Comparison of ENCODE assay signal across 1 cellular context in genomic region chr17:57838453-57838852, GRCh38.
TF ChIP-seq lines count a peak whose summit lies in the region.

No MANE protein-coding gene starts in this region.

TF ChIP-seq in HepG2, 621 proteins besides CTCF, POLR2A, EP300 and RAD21 (continued from another document and continues in another):
- TF ChIP-seq, protein P1, sequence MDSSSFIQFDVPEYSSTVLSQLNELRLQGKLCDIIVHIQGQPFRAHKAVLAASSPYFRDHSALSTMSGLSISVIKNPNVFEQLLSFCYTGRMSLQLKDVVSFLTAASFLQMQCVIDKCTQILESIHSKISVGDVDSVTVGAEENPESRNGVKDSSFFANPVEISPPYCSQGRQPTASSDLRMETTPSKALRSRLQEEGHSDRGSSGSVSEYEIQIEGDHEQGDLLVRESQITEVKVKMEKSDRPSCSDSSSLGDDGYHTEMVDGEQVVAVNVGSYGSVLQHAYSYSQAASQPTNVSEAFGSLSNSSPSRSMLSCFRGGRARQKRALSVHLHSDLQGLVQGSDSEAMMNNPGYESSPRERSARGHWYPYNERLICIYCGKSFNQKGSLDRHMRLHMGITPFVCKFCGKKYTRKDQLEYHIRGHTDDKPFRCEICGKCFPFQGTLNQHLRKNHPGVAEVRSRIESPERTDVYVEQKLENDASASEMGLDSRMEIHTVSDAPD (CRISPR knock-in tag; IDR thresholded peaks at IDR 0.05) = peak; percentile 31; the same call in 1 of the 2 replicates
- TF ChIP-seq REST (IDR thresholded peaks at IDR 0.05; ENCODE audit: borderline replicate concordance in 1 of 2, low read depth in 1 of 2, low read length in 2 of 2) (peak in 1 of 2 experiments; percentile 56; a peak in 2 of 4 replicates), ZSCAN12 (CRISPR knock-in tag; IDR thresholded peaks at IDR 0.05) (no peak), ZNF766 (CRISPR knock-in tag; IDR thresholded peaks at IDR 0.05; ENCODE audit: borderline replicate concordance) (no peak), TARDBP (CRISPR knock-in tag; IDR thresholded peaks at IDR 0.05) (peak; percentile 87), ZNF317 (CRISPR knock-in tag; IDR thresholded peaks at IDR 0.05) (peak; percentile 73; the same call in 1 of the 2 replicates), MED8 (CRISPR knock-in tag; IDR thresholded peaks at IDR 0.05; ENCODE audit: insufficient replicate concordance) (no peak), ZBTB1 (CRISPR knock-in tag; IDR thresholded peaks at IDR 0.05; ENCODE audit: borderline replicate concordance) (no peak), GPBP1L1 (CRISPR knock-in tag; IDR thresholded peaks at IDR 0.05) (no peak), XRCC5 (optimal IDR thresholded peaks at IDR 0.05; ENCODE audit: low read length) (peak; percentile 33), MIER3 (CRISPR knock-in tag; IDR thresholded peaks at IDR 0.05; ENCODE audit: borderline replicate concordance) (peak; percentile 90; the same call in 1 of the 2 replicates), SMC3 (IDR thresholded peaks at IDR 0.05; ENCODE audit: low read length) (peak; percentile 45; the same call in 1 of the 2 replicates), DPF2 (CRISPR knock-in tag; IDR thresholded peaks at IDR 0.05; ENCODE audit: borderline replicate concordance, low read depth) (peak; percentile 93), CCDC6 (CRISPR knock-in tag; IDR thresholded peaks at IDR 0.05) (0 out of 2 replicates have a peak, but pooled peaks have one; percentile 24), ZNF136 (CRISPR knock-in tag; IDR thresholded peaks at IDR 0.05; ENCODE audit: low read depth) (0 out of 2 replicates have a peak, but pooled peaks have one; percentile 8), ZNF180 (CRISPR knock-in tag; IDR thresholded peaks at IDR 0.05; ENCODE audit: borderline replicate concordance, low read depth) (no peak), SNAPC2 (CRISPR knock-in tag; IDR thresholded peaks at IDR 0.05) (peak; percentile 90), IRF2 (CRISPR knock-in tag; IDR thresholded peaks at IDR 0.05) (peak; percentile 90), RFXAP (CRISPR knock-in tag; IDR thresholded peaks at IDR 0.05; ENCODE audit: borderline replicate concordance) (no peak; the same call in 1 of the 2 replicates), ZNF7 (CRISPR knock-in tag; IDR thresholded peaks at IDR 0.05) (peak; percentile 77; the same call in 1 of the 2 replicates), ZNF577 (CRISPR knock-in tag; IDR thresholded peaks at IDR 0.05; ENCODE audit: borderline replicate concordance, low read depth) (no peak), ZNF556 (CRISPR knock-in tag; IDR thresholded peaks at IDR 0.05; ENCODE audit: borderline replicate concordance) (peak; percentile 46; the same call in 1 of the 2 replicates), ZBTB20 (CRISPR knock-in tag; IDR thresholded peaks at IDR 0.05; ENCODE audit: borderline replicate concordance, low read depth) (peak; percentile 94), ZNF549 (CRISPR knock-in tag; IDR thresholded peaks at IDR 0.05) (no peak), ZBTB7A (CRISPR knock-in tag; IDR thresholded peaks at IDR 0.05) (no peak), THRA (CRISPR knock-in tag; IDR thresholded peaks at IDR 0.05; ENCODE audit: borderline replicate concordance) (peak; percentile 67; the same call in 1 of the 2 replicates)
- TF ChIP-seq, protein P2, sequence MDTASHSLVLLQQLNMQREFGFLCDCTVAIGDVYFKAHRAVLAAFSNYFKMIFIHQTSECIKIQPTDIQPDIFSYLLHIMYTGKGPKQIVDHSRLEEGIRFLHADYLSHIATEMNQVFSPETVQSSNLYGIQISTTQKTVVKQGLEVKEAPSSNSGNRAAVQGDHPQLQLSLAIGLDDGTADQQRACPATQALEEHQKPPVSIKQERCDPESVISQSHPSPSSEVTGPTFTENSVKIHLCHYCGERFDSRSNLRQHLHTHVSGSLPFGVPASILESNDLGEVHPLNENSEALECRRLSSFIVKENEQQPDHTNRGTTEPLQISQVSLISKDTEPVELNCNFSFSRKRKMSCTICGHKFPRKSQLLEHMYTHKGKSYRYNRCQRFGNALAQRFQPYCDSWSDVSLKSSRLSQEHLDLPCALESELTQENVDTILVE (CRISPR knock-in tag; IDR thresholded peaks at IDR 0.05) = peak; percentile 92
- TF ChIP-seq, protein P3, sequence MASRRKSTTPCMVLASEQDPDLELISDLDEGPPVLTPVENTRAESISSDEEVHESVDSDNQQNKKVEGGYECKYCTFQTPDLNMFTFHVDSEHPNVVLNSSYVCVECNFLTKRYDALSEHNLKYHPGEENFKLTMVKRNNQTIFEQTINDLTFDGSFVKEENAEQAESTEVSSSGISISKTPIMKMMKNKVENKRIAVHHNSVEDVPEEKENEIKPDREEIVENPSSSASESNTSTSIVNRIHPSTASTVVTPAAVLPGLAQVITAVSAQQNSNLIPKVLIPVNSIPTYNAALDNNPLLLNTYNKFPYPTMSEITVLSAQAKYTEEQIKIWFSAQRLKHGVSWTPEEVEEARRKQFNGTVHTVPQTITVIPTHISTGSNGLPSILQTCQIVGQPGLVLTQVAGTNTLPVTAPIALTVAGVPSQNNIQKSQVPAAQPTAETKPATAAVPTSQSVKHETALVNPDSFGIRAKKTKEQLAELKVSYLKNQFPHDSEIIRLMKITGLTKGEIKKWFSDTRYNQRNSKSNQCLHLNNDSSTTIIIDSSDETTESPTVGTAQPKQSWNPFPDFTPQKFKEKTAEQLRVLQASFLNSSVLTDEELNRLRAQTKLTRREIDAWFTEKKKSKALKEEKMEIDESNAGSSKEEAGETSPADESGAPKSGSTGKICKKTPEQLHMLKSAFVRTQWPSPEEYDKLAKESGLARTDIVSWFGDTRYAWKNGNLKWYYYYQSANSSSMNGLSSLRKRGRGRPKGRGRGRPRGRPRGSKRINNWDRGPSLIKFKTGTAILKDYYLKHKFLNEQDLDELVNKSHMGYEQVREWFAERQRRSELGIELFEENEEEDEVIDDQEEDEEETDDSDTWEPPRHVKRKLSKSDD (CRISPR knock-in tag; IDR thresholded peaks at IDR 0.05; ENCODE audit: low read depth) = 0 out of 2 replicates have a peak, but pooled peaks have one; percentile 62
- TF ChIP-seq, protein P4, sequence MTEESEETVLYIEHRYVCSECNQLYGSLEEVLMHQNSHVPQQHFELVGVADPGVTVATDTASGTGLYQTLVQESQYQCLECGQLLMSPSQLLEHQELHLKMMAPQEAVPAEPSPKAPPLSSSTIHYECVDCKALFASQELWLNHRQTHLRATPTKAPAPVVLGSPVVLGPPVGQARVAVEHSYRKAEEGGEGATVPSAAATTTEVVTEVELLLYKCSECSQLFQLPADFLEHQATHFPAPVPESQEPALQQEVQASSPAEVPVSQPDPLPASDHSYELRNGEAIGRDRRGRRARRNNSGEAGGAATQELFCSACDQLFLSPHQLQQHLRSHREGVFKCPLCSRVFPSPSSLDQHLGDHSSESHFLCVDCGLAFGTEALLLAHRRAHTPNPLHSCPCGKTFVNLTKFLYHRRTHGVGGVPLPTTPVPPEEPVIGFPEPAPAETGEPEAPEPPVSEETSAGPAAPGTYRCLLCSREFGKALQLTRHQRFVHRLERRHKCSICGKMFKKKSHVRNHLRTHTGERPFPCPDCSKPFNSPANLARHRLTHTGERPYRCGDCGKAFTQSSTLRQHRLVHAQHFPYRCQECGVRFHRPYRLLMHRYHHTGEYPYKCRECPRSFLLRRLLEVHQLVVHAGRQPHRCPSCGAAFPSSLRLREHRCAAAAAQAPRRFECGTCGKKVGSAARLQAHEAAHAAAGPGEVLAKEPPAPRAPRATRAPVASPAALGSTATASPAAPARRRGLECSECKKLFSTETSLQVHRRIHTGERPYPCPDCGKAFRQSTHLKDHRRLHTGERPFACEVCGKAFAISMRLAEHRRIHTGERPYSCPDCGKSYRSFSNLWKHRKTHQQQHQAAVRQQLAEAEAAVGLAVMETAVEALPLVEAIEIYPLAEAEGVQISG (CRISPR knock-in tag; IDR thresholded peaks at IDR 0.05) = peak; percentile 48; the same call in 1 of the 2 replicates
- TF ChIP-seq, protein P5, sequence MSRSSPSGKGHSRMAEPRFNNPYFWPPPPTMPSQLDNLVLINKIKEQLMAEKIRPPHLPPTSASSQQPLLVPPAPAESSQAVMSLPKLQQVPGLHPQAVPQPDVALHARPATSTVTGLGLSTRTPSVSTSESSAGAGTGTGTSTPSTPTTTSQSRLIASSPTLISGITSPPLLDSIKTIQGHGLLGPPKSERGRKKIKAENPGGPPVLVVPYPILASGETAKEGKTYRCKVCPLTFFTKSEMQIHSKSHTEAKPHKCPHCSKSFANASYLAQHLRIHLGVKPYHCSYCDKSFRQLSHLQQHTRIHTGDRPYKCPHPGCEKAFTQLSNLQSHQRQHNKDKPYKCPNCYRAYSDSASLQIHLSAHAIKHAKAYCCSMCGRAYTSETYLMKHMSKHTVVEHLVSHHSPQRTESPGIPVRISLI (CRISPR knock-in tag; IDR thresholded peaks at IDR 0.05; ENCODE audit: borderline replicate concordance) = peak; percentile 70
- TF ChIP-seq, protein P6, sequence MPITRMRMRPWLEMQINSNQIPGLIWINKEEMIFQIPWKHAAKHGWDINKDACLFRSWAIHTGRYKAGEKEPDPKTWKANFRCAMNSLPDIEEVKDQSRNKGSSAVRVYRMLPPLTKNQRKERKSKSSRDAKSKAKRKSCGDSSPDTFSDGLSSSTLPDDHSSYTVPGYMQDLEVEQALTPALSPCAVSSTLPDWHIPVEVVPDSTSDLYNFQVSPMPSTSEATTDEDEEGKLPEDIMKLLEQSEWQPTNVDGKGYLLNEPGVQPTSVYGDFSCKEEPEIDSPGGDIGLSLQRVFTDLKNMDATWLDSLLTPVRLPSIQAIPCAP (CRISPR knock-in tag; IDR thresholded peaks at IDR 0.05; ENCODE audit: low read depth) = no peak
- TF ChIP-seq, protein P7, sequence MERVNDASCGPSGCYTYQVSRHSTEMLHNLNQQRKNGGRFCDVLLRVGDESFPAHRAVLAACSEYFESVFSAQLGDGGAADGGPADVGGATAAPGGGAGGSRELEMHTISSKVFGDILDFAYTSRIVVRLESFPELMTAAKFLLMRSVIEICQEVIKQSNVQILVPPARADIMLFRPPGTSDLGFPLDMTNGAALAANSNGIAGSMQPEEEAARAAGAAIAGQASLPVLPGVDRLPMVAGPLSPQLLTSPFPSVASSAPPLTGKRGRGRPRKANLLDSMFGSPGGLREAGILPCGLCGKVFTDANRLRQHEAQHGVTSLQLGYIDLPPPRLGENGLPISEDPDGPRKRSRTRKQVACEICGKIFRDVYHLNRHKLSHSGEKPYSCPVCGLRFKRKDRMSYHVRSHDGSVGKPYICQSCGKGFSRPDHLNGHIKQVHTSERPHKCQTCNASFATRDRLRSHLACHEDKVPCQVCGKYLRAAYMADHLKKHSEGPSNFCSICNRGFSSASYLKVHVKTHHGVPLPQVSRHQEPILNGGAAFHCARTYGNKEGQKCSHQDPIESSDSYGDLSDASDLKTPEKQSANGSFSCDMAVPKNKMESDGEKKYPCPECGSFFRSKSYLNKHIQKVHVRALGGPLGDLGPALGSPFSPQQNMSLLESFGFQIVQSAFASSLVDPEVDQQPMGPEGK (CRISPR knock-in tag; IDR thresholded peaks at IDR 0.05) = peak; percentile 67
- TF ChIP-seq, protein P8, sequence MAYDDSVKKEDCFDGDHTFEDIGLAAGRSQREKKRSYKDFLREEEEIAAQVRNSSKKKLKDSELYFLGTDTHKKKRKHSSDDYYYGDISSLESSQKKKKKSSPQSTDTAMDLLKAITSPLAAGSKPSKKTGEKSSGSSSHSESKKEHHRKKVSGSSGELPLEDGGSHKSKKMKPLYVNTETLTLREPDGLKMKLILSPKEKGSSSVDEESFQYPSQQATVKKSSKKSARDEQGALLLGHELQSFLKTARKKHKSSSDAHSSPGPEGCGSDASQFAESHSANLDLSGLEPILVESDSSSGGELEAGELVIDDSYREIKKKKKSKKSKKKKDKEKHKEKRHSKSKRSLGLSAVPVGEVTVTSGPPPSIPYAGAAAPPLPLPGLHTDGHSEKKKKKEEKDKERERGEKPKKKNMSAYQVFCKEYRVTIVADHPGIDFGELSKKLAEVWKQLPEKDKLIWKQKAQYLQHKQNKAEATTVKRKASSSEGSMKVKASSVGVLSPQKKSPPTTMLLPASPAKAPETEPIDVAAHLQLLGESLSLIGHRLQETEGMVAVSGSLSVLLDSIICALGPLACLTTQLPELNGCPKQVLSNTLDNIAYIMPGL (CRISPR knock-in tag; IDR thresholded peaks at IDR 0.05; ENCODE audit: borderline replicate concordance in 1 of 2, low read depth in 1 of 2) = peak in 1 of 2 experiments; percentile 47; a peak in 1 of 4 replicates
